37 cellular contexts compared by ENCODE assay signal in genomic region chr6:148985499-148985898, GRCh38.
"Had no signal": no experiment of that assay in that cellular context is flagged by ENCODE, and none has a peak within 500 bp of the region (broad histone marks: within the 10 kb centered on the region; RNA-seq: fewer than 3 reads in every experiment).

No MANE protein-coding gene starts in this region.

- ATAC-seq: activated naive CD4-positive, alpha-beta T cell treated with anti-CD3 and anti-CD28 coated beads, Interleukin-2, amount 50 U/mL, for 72 hours; activated naive CD8-positive, alpha-beta T cell treated with anti-CD3 and anti-CD28 coated beads, Interleukin-2, amount 50 U/mL, for 24 hours; activated T-cell treated with anti-CD3 and anti-CD28 coated beads, Interleukin-2, amount 50 U/mL, for 4 hours; activated T-cell treated with anti-CD3 and anti-CD28 coated beads, Interleukin-2, amount 50 U/mL, for 72 hours; body of pancreas had no signal

- DNase-seq: activated effector memory CD4-positive, alpha-beta T cell treated with anti-CD3 and anti-CD28 coated beads, Interleukin-2, amount 50 U/mL, for 16 hours; activated effector memory CD4-positive, alpha-beta T cell treated with Interleukin-2 at 50 U/mL for 16 hours; activated gamma-delta T cell; activated gamma-delta T cell treated with Interleukin-2 at 50 U/mL for 16 hours; activated naive CD4-positive, alpha-beta T cell; activated naive CD4-positive, alpha-beta T cell treated with anti-CD3 and anti-CD28 coated beads for 36 hours; activated naive CD4-positive, alpha-beta T cell treated with anti-CD3 and anti-CD28 coated beads, Interleukin-2, amount 10 ng/mL, durations not matched to agents 7 days and 5 days; activated naive CD4-positive, alpha-beta T cell treated with anti-CD3 and anti-CD28 coated beads, Interleukin-2, amount 50 U/mL, for 16 hours; activated naive CD4-positive, alpha-beta T cell treated with Interleukin-2 at 50 U/mL for 16 hours; activated naive CD8-positive, alpha-beta T cell treated with anti-CD3 and anti-CD28 coated beads for 36 hours; activated naive CD8-positive, alpha-beta T cell treated with anti-CD3 and anti-CD28 coated beads, Interleukin-2, amount 10 ng/mL, durations not matched to agents 7 days and 5 days; activated naive CD8-positive, alpha-beta T cell treated with anti-CD3 and anti-CD28 coated beads, Interleukin-2, amount 50 U/mL, for 24 hours; activated T-cell treated with anti-CD3 and anti-CD28 coated beads, Interleukin-2, amount 50 U/mL, for 1 hour; activated T-cell treated with anti-CD3 and anti-CD28 coated beads, Interleukin-2, amount 50 U/mL, for 24 hours; activated T-cell treated with anti-CD3 and anti-CD28 coated beads, Interleukin-2, amount 50 U/mL, for 4 hours; activated T-cell treated with anti-CD3 and anti-CD28 coated beads, Interleukin-2, amount 50 U/mL, for 48 hours; activated T-cell treated with anti-CD3 and anti-CD28 coated beads, Interleukin-2, amount 50 U/mL, for 72 hours; adrenal gland; amniotic stem cell; amygdala; anterior cingulate cortex; aorta; body of pancreas; brain microvascular endothelial cell; caudate nucleus; central memory CD4-positive, alpha-beta T cell; cerebellar nuclear complex had no signal

- H3K36me3 ChIP-seq: adrenal gland, ascending aorta, brain microvascular endothelial cell, breast epithelium, cardiac muscle cell had no signal

- H3K27ac Mint-ChIP-seq: activated naive CD4-positive, alpha-beta T cell treated with anti-CD3 and anti-CD28 coated beads for 36 hours; activated naive CD4-positive, alpha-beta T cell treated with anti-CD3 and anti-CD28 coated beads, Interleukin-2, amount 10 ng/mL, durations not matched to agents 7 days and 5 days; activated naive CD4-positive, alpha-beta T cell treated with anti-CD3 and anti-CD28 coated beads, Interleukin-2, amount 50 U/mL, for 24 hours; activated naive CD4-positive, alpha-beta T cell treated with anti-CD3 and anti-CD28 coated beads, Interleukin-2, amount 50 U/mL, for 72 hours; activated naive CD8-positive, alpha-beta T cell; activated naive CD8-positive, alpha-beta T cell treated with anti-CD3 and anti-CD28 coated beads for 36 hours; activated naive CD8-positive, alpha-beta T cell treated with anti-CD3 and anti-CD28 coated beads, Interleukin-2, amount 10 ng/mL, durations not matched to agents 7 days and 5 days; activated naive CD8-positive, alpha-beta T cell treated with anti-CD3 and anti-CD28 coated beads, Interleukin-2, amount 50 U/mL, for 24 hours; activated T-cell treated with anti-CD3 and anti-CD28 coated beads, Interleukin-2, amount 50 U/mL, for 24 hours; activated T-cell treated with anti-CD3 and anti-CD28 coated beads, Interleukin-2, amount 50 U/mL, for 72 hours; activated T-helper 1 cell treated with anti-CD3 and anti-CD28 coated beads, Interleukin-12 subunit alpha, Interleukin-12 subunit beta, Interleukin-2, Interleukin-4 antibody, amounts not matched to agents 30 ng/mL and 10 ng/mL and 1 ng/mL, durations not matched to agents 14 hours and 24 hours and 36 hours; activated T-helper 2 cell treated with anti-CD3 and anti-CD28 coated beads, Interferon-gamma antibody, Interleukin-2, Interleukin-4, amounts not matched to agents 10 μg/mL and 5 μg/mL and 100 μg/mL, durations not matched to agents 14 hours and 24 hours and 36 hours had no signal

- H3K4me1 Mint-ChIP-seq: activated naive CD4-positive, alpha-beta T cell treated with anti-CD3 and anti-CD28 coated beads, Interleukin-2, amount 10 ng/mL, durations not matched to agents 7 days and 5 days; activated naive CD4-positive, alpha-beta T cell treated with anti-CD3 and anti-CD28 coated beads, Interleukin-2, amount 50 U/mL, for 24 hours; activated naive CD8-positive, alpha-beta T cell treated with anti-CD3 and anti-CD28 coated beads for 36 hours; central memory CD8-positive, alpha-beta T cell had no signal

- H3K4me1 ChIP-seq: ascending aorta, body of pancreas, breast epithelium had no signal

- H3K9me3 Mint-ChIP-seq: activated naive CD4-positive, alpha-beta T cell treated with anti-CD3 and anti-CD28 coated beads for 36 hours; activated naive CD4-positive, alpha-beta T cell treated with anti-CD3 and anti-CD28 coated beads, Interleukin-2, amount 10 ng/mL, durations not matched to agents 7 days and 5 days; activated naive CD4-positive, alpha-beta T cell treated with anti-CD3 and anti-CD28 coated beads, Interleukin-2, amount 50 U/mL, for 24 hours; activated naive CD4-positive, alpha-beta T cell treated with anti-CD3 and anti-CD28 coated beads, Interleukin-2, amount 50 U/mL, for 72 hours; activated naive CD8-positive, alpha-beta T cell treated with anti-CD3 and anti-CD28 coated beads for 36 hours; activated naive CD8-positive, alpha-beta T cell treated with anti-CD3 and anti-CD28 coated beads, Interleukin-2, amount 10 ng/mL, durations not matched to agents 7 days and 5 days; activated naive CD8-positive, alpha-beta T cell treated with anti-CD3 and anti-CD28 coated beads, Interleukin-2, amount 50 U/mL, for 24 hours; activated T-cell treated with anti-CD3 and anti-CD28 coated beads, Interleukin-2, amount 50 U/mL, for 24 hours; activated T-cell treated with anti-CD3 and anti-CD28 coated beads, Interleukin-2, amount 50 U/mL, for 4 hours; activated T-cell treated with anti-CD3 and anti-CD28 coated beads, Interleukin-2, amount 50 U/mL, for 72 hours; activated T-helper 1 cell treated with anti-CD3 and anti-CD28 coated beads, Interleukin-12 subunit alpha, Interleukin-12 subunit beta, Interleukin-2, Interleukin-4 antibody, amounts not matched to agents 30 ng/mL and 10 ng/mL and 1 ng/mL, durations not matched to agents 14 hours and 24 hours and 36 hours; activated T-helper 2 cell treated with anti-CD3 and anti-CD28 coated beads, Interferon-gamma antibody, Interleukin-2, Interleukin-4, amounts not matched to agents 10 μg/mL and 5 μg/mL and 100 μg/mL, durations not matched to agents 14 hours and 24 hours and 36 hours; brain; central memory CD8-positive, alpha-beta T cell had no signal

- H3K27me3 ChIP-seq: adrenal gland, ascending aorta, body of pancreas, brain microvascular endothelial cell, breast epithelium, cardiac muscle cell had no signal

- H3K27ac ChIP-seq: adrenal gland, ascending aorta, body of pancreas, brain microvascular endothelial cell, breast epithelium, cardiac muscle cell had no signal

- H3K4me3 ChIP-seq: adrenal gland, ascending aorta, body of pancreas, breast epithelium, cardiac muscle cell had no signal

- H3K4me3 Mint-ChIP-seq: activated naive CD4-positive, alpha-beta T cell treated with anti-CD3 and anti-CD28 coated beads for 36 hours; activated naive CD4-positive, alpha-beta T cell treated with anti-CD3 and anti-CD28 coated beads, Interleukin-2, amount 10 ng/mL, durations not matched to agents 7 days and 5 days; activated naive CD4-positive, alpha-beta T cell treated with anti-CD3 and anti-CD28 coated beads, Interleukin-2, amount 50 U/mL, for 24 hours; activated naive CD8-positive, alpha-beta T cell; activated naive CD8-positive, alpha-beta T cell treated with anti-CD3 and anti-CD28 coated beads for 36 hours; activated naive CD8-positive, alpha-beta T cell treated with anti-CD3 and anti-CD28 coated beads, Interleukin-2, amount 10 ng/mL, durations not matched to agents 7 days and 5 days; activated naive CD8-positive, alpha-beta T cell treated with anti-CD3 and anti-CD28 coated beads, Interleukin-2, amount 50 U/mL, for 24 hours; activated T-cell treated with anti-CD3 and anti-CD28 coated beads, Interleukin-2, amount 50 U/mL, for 24 hours; activated T-cell treated with anti-CD3 and anti-CD28 coated beads, Interleukin-2, amount 50 U/mL, for 4 hours; activated T-cell treated with anti-CD3 and anti-CD28 coated beads, Interleukin-2, amount 50 U/mL, for 72 hours; activated T-helper 1 cell treated with anti-CD3 and anti-CD28 coated beads, Interleukin-12 subunit alpha, Interleukin-12 subunit beta, Interleukin-2, Interleukin-4 antibody, amounts not matched to agents 30 ng/mL and 10 ng/mL and 1 ng/mL, durations not matched to agents 14 hours and 24 hours and 36 hours; brain; central memory CD8-positive, alpha-beta T cell had no signal

- H3K9me3 ChIP-seq: adrenal gland, ascending aorta, body of pancreas, breast epithelium had no signal

- H3K27me3 Mint-ChIP-seq: activated naive CD4-positive, alpha-beta T cell treated with anti-CD3 and anti-CD28 coated beads, Interleukin-2, amount 50 U/mL, for 24 hours; activated naive CD8-positive, alpha-beta T cell treated with anti-CD3 and anti-CD28 coated beads for 36 hours; activated naive CD8-positive, alpha-beta T cell treated with anti-CD3 and anti-CD28 coated beads, Interleukin-2, amount 50 U/mL, for 24 hours; activated T-cell treated with anti-CD3 and anti-CD28 coated beads, Interleukin-2, amount 50 U/mL, for 24 hours; brain; central memory CD8-positive, alpha-beta T cell had no signal

- H3K36me3 Mint-ChIP-seq: activated naive CD4-positive, alpha-beta T cell treated with anti-CD3 and anti-CD28 coated beads, Interleukin-2, amount 10 ng/mL, durations not matched to agents 7 days and 5 days; activated naive CD4-positive, alpha-beta T cell treated with anti-CD3 and anti-CD28 coated beads, Interleukin-2, amount 50 U/mL, for 24 hours; activated naive CD4-positive, alpha-beta T cell treated with anti-CD3 and anti-CD28 coated beads, Interleukin-2, amount 50 U/mL, for 72 hours; activated naive CD8-positive, alpha-beta T cell; activated naive CD8-positive, alpha-beta T cell treated with anti-CD3 and anti-CD28 coated beads for 36 hours; activated naive CD8-positive, alpha-beta T cell treated with anti-CD3 and anti-CD28 coated beads, Interleukin-2, amount 10 ng/mL, durations not matched to agents 7 days and 5 days had no signal
